15 cellular contexts compared by ENCODE assay signal in genomic region chr3:14480207-14481017, GRCh38. TPM values are rescaled to one million over a fixed set of nuclear protein-coding genes. Genes with fewer than 3 reads are reported as not detected.
A peak's percentile ranks its signal among the peaks of the same experiment; 100 is the strongest.
DNase-seq lines count a peak whose midpoint lies in the region; ATAC-seq and TF ChIP-seq lines count a peak whose summit lies in the region.
"Had no signal": no experiment of that assay in that cellular context is flagged by ENCODE, and none has a peak within 500 bp of the region (broad histone marks: within the 10 kb centered on the region; RNA-seq: fewer than 3 reads in every experiment).

No MANE protein-coding gene starts in this region.

- intact Hi-C loops in breast epithelium (cut with DNase I; ENCODE audit: low total_unique reads): loop anchor here (10.0 kb wide), 1 partner anchor 324 kb away; no protein-coding TSS in a partner anchor

- peaks cover 16% of the 10 kb centered on the region for H3K36me3 ChIP-seq in kidney epithelial cell (ENCODE audit: control insufficient read depth, insufficient read depth, low read length)
- H3K36me3 ChIP-seq in breast epithelium: no peaks in the 10 kb centered on the region

- H3K4me3 ChIP-seq in kidney epithelial cell (ENCODE audit: low read depth, low read length) (no peak overlapping the region), breast epithelium (no peak overlapping the region)
- H3K4me3 ChIP-seq: skin epidermis, tibial nerve had no signal

- H3K27me3 ChIP-seq in kidney epithelial cell (ENCODE audit: control insufficient read depth, insufficient read depth, low read length) (no peaks in the 10 kb centered on the region), breast epithelium (no peaks in the 10 kb centered on the region)
- H3K27me3 ChIP-seq: tibial nerve had no signal

- no peak for DNase-seq in stimulated activated naive CD8-positive, alpha-beta T cell treated with anti-CD3 and anti-CD28 coated beads, Interleukin-15, amount 100 ng/mL, for 72 hours
- DNase-seq in stimulated activated naive CD8-positive, alpha-beta T cell treated with anti-CD3 and anti-CD28 coated beads, Interleukin-15, Interleukin-2, amounts not matched to agents 100 U/mL and 50 U/mL, for 24 hours: no peak
- peak; percentile 49 for DNase-seq in kidney epithelial cell (ENCODE audit: low read depth)
- DNase-seq in effector CD4-positive, alpha-beta T cell: no peak
- no peak for DNase-seq in Kasumi-1 (lab: John Stamatoyannopoulos, UW)
- no peak for DNase-seq in cerebellar cortex (ENCODE audit: low spot score)
- no peak for DNase-seq in breast epithelium (ENCODE audit: low spot score in 2 of 2)
- DNase-seq: activated naive CD8-positive, alpha-beta T cell treated with anti-CD3 and anti-CD28 coated beads, Interleukin-2, amount 10 ng/mL, durations not matched to agents 7 days and 5 days; effector memory CD4-positive, alpha-beta T cell; NCI-H1092; NCI-H446 treated with DMSO at 0.1 percent for 48 hours had no signal

- H3K4me1 ChIP-seq in breast epithelium: peaks cover 0 to 4% of the 10 kb centered on the region in 2 donors

- no peak for TF ChIP-seq POLR2A in breast epithelium (IDR thresholded peaks at IDR 0.05)

- no peak overlapping the region for H3K4me3 Mint-ChIP-seq in stimulated activated naive CD8-positive, alpha-beta T cell treated with anti-CD3 and anti-CD28 coated beads, Interleukin-15, amount 100 ng/mL, for 72 hours
- H3K4me3 Mint-ChIP-seq: activated naive CD8-positive, alpha-beta T cell treated with anti-CD3 and anti-CD28 coated beads, Interleukin-2, amount 10 ng/mL, durations not matched to agents 7 days and 5 days had no signal

- H3K27ac ChIP-seq in breast epithelium: no peak overlapping the region
- H3K27ac ChIP-seq: tibial nerve had no signal

- peak overlapping the region; percentile 30 to 86 for H3K27ac Mint-ChIP-seq in stimulated activated naive CD8-positive, alpha-beta T cell treated with anti-CD3 and anti-CD28 coated beads, Interleukin-15, amount 100 ng/mL, for 72 hours
- H3K27ac Mint-ChIP-seq: activated naive CD8-positive, alpha-beta T cell treated with anti-CD3 and anti-CD28 coated beads, Interleukin-2, amount 10 ng/mL, durations not matched to agents 7 days and 5 days had no signal

- H3K27me3 Mint-ChIP-seq in stimulated activated naive CD8-positive, alpha-beta T cell treated with anti-CD3 and anti-CD28 coated beads, Interleukin-15, amount 100 ng/mL, for 72 hours: no peaks in the 10 kb centered on the region
- H3K27me3 Mint-ChIP-seq: activated naive CD8-positive, alpha-beta T cell treated with anti-CD3 and anti-CD28 coated beads, Interleukin-2, amount 10 ng/mL, durations not matched to agents 7 days and 5 days had no signal

- no peaks in the 10 kb centered on the region for H3K9me3 Mint-ChIP-seq in stimulated activated naive CD8-positive, alpha-beta T cell treated with anti-CD3 and anti-CD28 coated beads, Interleukin-15, amount 100 ng/mL, for 72 hours
- H3K9me3 Mint-ChIP-seq: activated naive CD8-positive, alpha-beta T cell treated with anti-CD3 and anti-CD28 coated beads, Interleukin-2, amount 10 ng/mL, durations not matched to agents 7 days and 5 days had no signal

- H3K4me1 Mint-ChIP-seq in stimulated activated naive CD8-positive, alpha-beta T cell treated with anti-CD3 and anti-CD28 coated beads, Interleukin-15, amount 100 ng/mL, for 72 hours: no peaks in the 10 kb centered on the region
- H3K4me1 Mint-ChIP-seq: activated naive CD8-positive, alpha-beta T cell treated with anti-CD3 and anti-CD28 coated beads, Interleukin-2, amount 10 ng/mL, durations not matched to agents 7 days and 5 days had no signal

- ATAC-seq in stimulated activated naive CD8-positive, alpha-beta T cell treated with anti-CD3 and anti-CD28 coated beads, Interleukin-15, amount 100 ng/mL, for 72 hours: no peak
- ATAC-seq in stimulated activated naive CD8-positive, alpha-beta T cell treated with anti-CD3 and anti-CD28 coated beads, Interleukin-15, Interleukin-2, amounts not matched to agents 100 U/mL and 50 U/mL, for 24 hours: no peak
- peak; percentile 24 for ATAC-seq in esophagus mucosa

- TF ChIP-seq CTCF in kidney epithelial cell (IDR thresholded peaks at IDR 0.05; ENCODE audit: insufficient read depth, low read length, poor library complexity, severe bottlenecking) (no peak), breast epithelium (IDR thresholded peaks at IDR 0.05) (no peak)

- H3K9me3 ChIP-seq in breast epithelium: no peaks in the 10 kb centered on the region
- H3K9me3 ChIP-seq: tibial nerve had no signal

RNA-seq across cellular contexts. Expression of gene GRIP2, which starts 59.7 kb away (rescaled TPM):
- total RNA-seq in esophagus mucosa: 2.0 TPM
- total RNA-seq in kidney epithelial cell: not detected in 2 replicates
- under 1 TPM; 0.16 to 0.88 (median 0.33) TPM for total RNA-seq in breast epithelium
- total RNA-seq: activated naive CD8-positive, alpha-beta T cell treated with anti-CD3 and anti-CD28 coated beads, Interleukin-2, amount 10 ng/mL, durations not matched to agents 7 days and 5 days; HT-29 had no signal
